Comparison of ENCODE assay signal across 8 cellular contexts in genomic region chr9:119420263-119420662, GRCh38. TPM values are rescaled to one million over a fixed set of nuclear protein-coding genes. Genes with fewer than 3 reads are reported as not detected.
"Had no signal": no experiment of that assay in that cellular context is flagged by ENCODE, and none has a peak within 500 bp of the region (broad histone marks: within the 10 kb centered on the region; RNA-seq: fewer than 3 reads in every experiment).

No MANE protein-coding gene starts in this region.

- ATAC-seq: GM23338, K562 had no signal

- H3K9me3 Mint-ChIP-seq: GM23338, H9 had no signal

- DNase-seq: H9, HCEC 1CT, IMR-90, KG1 had no signal

- H3K4me3 Mint-ChIP-seq: GM23338, H9 had no signal

- H3K27ac Mint-ChIP-seq: GM23338 had no signal

- H3K27ac ChIP-seq: HL-60 had no signal

- H3K4me3 ChIP-seq: GM23338, K562 had no signal

RNA-seq across cellular contexts. Expression of gene BRINP1, which starts 51.0 kb away (rescaled TPM):
- total RNA-seq: HT1080, K562 had no signal
- polyA plus RNA-seq: IMR-90, K562 had no signal
